Comparison of ENCODE assay signal across 19 cellular contexts in the genomic region with DNA sequence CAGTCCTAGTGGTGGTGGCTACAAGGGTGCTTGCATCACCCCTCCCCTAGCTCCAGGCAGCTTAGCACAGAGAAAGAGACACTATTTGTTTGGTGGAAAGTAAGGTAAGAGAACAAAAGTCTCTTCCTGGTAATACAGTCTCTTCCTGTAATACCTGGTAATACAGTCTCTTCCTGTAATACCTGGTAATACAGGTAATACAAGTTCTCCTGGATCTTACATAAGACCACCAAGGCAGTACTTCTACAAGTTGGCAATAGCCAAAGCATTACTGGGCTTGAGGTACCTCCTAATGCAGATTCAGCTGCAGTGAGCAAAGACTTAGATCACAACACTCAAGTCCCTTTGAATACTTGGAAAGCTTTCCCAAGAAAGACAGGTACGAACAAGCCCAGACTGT.
DNase-seq lines count a peak whose midpoint lies in the region; ATAC-seq and TF ChIP-seq lines count a peak whose summit lies in the region.
"Had no signal": no experiment of that assay in that cellular context is flagged by ENCODE, and none has a peak within 500 bp of the region (broad histone marks: within the 10 kb centered on the region; RNA-seq: fewer than 3 reads in every experiment).

No MANE protein-coding gene starts in this region.

- POLR2A ChIA-PET in HCT116 (lab: Charles Lee), result no interaction called here

- H3K27me3 ChIP-seq in HCT116 (ENCODE audit: insufficient read depth, low read length), result no peaks in the 10 kb centered on the region
- no peaks in the 10 kb centered on the region for H3K27me3 ChIP-seq in esophagus muscularis mucosa
- H3K27me3 ChIP-seq: MG63, Peyer's patch had no signal

- no peak overlapping the region for H3K9ac ChIP-seq in HCT116 (ENCODE audit: low read length)

- CTCF ChIA-PET in HCT116 (lab: Charles Lee), result no interaction called here

- no peaks in the 10 kb centered on the region for H3K4me1 Mint-ChIP-seq in type B pancreatic cell (ENCODE audit: unreplicated experiment)

- no peaks in the 10 kb centered on the region for H3K27me3 Mint-ChIP-seq in type B pancreatic cell
- H3K27me3 Mint-ChIP-seq: CD4-positive, alpha-beta memory T cell had no signal

- no peaks in the 10 kb centered on the region for H3K36me3 ChIP-seq in HCT116 (ENCODE audit: control insufficient read depth in 1 of 2, insufficient read depth in 2 of 2, low read length in 2 of 2)
- no peaks in the 10 kb centered on the region for H3K36me3 ChIP-seq in mucosa of descending colon (ENCODE audit: low read depth)
- H3K36me3 ChIP-seq in esophagus muscularis mucosa, result no peaks in the 10 kb centered on the region
- H3K36me3 ChIP-seq: MG63, Peyer's patch had no signal

- H3K4me2 ChIP-seq in HCT116 (ENCODE audit: low read length), result no peak overlapping the region

- RAD21 ChIA-PET in HCT116 (lab: Charles Lee; ENCODE audit: low non-redundant PET in 1 of 2, low total read pairs in 2 of 2, uncharacterized antibody in 2 of 2, unreplicated experiment in 2 of 2), result no interaction called here

- H3K9me3 Mint-ChIP-seq in type B pancreatic cell, result no peaks in the 10 kb centered on the region

- H3K27ac ChIP-seq in HCT116 (ENCODE audit: low read depth, low read length) (no peak overlapping the region), esophagus muscularis mucosa (replicated peaks in 1 of 4) (no peak overlapping the region)
- H3K27ac ChIP-seq: Peyer's patch had no signal

- BruUV-seq in HCT116 (replicated peaks; lab: Mats Ljungman, UMichigan), result no TSS peak

- H3K4me1 ChIP-seq in HCT116 (ENCODE audit: control insufficient read depth in 1 of 2, insufficient read depth in 2 of 2, low read length in 2 of 2), result no peaks in the 10 kb centered on the region; a peak in 1 of 4 replicates
- H3K4me1 ChIP-seq in mucosa of descending colon (ENCODE audit: low read depth), result no peaks in the 10 kb centered on the region
- H3K4me1 ChIP-seq in esophagus muscularis mucosa, result peaks cover 0 to 5% (median 4%) of the 10 kb centered on the region in 4 donors
- H3K4me1 ChIP-seq: Peyer's patch had no signal

- TF ChIP-seq POLR2A in HCT116 (IDR thresholded peaks at IDR 0.05; ENCODE audit: borderline replicate concordance, extremely low read depth, insufficient read depth, insufficient read length) (no peak), esophagus muscularis mucosa (IDR thresholded peaks at IDR 0.05; ENCODE audit: low read depth) (no peak)

- H3K36me3 Mint-ChIP-seq in type B pancreatic cell, result no peaks in the 10 kb centered on the region

- TF ChIP-seq EP300 in esophagus muscularis mucosa (IDR thresholded peaks at IDR 0.05), result no peak

- H3K9me2 ChIP-seq in HCT116 (ENCODE audit: insufficient read depth), result no peaks in the 10 kb centered on the region

- no peak for TF ChIP-seq RAD21 in HCT116 (IDR thresholded peaks at IDR 0.05; ENCODE audit: low read depth)

- TF ChIP-seq CTCF in HCT116 (IDR thresholded peaks at IDR 0.05 in 2 of 3, conservative IDR thresholded peaks at IDR 0.05 in 1 of 3; ENCODE audit: borderline replicate concordance in 1 of 3, insufficient read depth in 1 of 3, low read depth in 2 of 3, low read length in 2 of 3), result no peak
- no peak for TF ChIP-seq CTCF in epithelial cell of esophagus (IDR thresholded peaks at IDR 0.05; ENCODE audit: insufficient read depth, low read depth, low read length, missing control alignments)
- TF ChIP-seq CTCF in mucosa of descending colon (IDR thresholded peaks at IDR 0.05), result no peak
- TF ChIP-seq CTCF in type B pancreatic cell (conservative IDR thresholded peaks at IDR 0.05), result no peak
- no peak for TF ChIP-seq CTCF in esophagus muscularis mucosa (IDR thresholded peaks at IDR 0.05)

- no peak for ATAC-seq in HCT116
- ATAC-seq in mucosa of descending colon, result peak; percentile 43
- no peak for ATAC-seq in HG03135 (IDR thresholded peaks at IDR 0.05; ENCODE audit: unreplicated experiment)

- intact Hi-C loops in HCT116 (cut with micrococcal nuclease), result loop anchor here (5.0 kb wide), 1 partner anchor 342 kb away; no protein-coding TSS in a partner anchor
- intact Hi-C loops in mucosa of descending colon (cut with DNase I, micrococcal nuclease), result no loop called here
- intact Hi-C loops in esophagus muscularis mucosa (cut with DNase I), result loop anchor here (5.0 kb wide), 1 partner anchor 342 kb away; no protein-coding TSS in a partner anchor

- no peak overlapping the region for H2AFZ ChIP-seq in HCT116 (ENCODE audit: low read depth, low read length, poor library complexity, severe bottlenecking)

- peak overlapping the region; percentile 16 for H3K27ac Mint-ChIP-seq in type B pancreatic cell
- H3K27ac Mint-ChIP-seq: CD4-positive, alpha-beta memory T cell had no signal

- H4K20me1 ChIP-seq in HCT116 (ENCODE audit: insufficient read depth), result no peaks in the 10 kb centered on the region

- 88% methylated on average over 1 of the region's 1 CpG for WGBS in esophagus muscularis mucosa

- H3K79me2 ChIP-seq in HCT116 (ENCODE audit: insufficient read depth, low read length), result no peaks in the 10 kb centered on the region

- no peak overlapping the region for H3K4me3 Mint-ChIP-seq in type B pancreatic cell
- H3K4me3 Mint-ChIP-seq: CD4-positive, alpha-beta memory T cell had no signal

- DNase-seq in HCT116 (ENCODE audit: low read depth, low spot score), result no peak
- DNase-seq in epithelial cell of esophagus (ENCODE audit: low read depth), result peak; percentile 89
- no peak for DNase-seq in mucosa of descending colon
- DNase-seq in type B pancreatic cell (ENCODE audit: extremely low spot score, unreplicated experiment), result no peak
- no peak for DNase-seq in esophagus muscularis mucosa (ENCODE audit: extremely low spot score)
- DNase-seq in hepatic stellate cell (ENCODE audit: low spot score), result no peak
- DNase-seq: AML-193; CD4-positive, alpha-beta memory T cell; EL; H7; KG1; MG63; NCI-H1092 treated with DMSO at 0.1 percent for 48 hours; NCI-H1694; NCI-H446 treated with DMSO at 0.1 percent for 48 hours; NCI-H774; Peyer's patch; SHP77 had no signal

- H3K9me3 ChIP-seq in HCT116 (ENCODE audit: control insufficient read depth in 1 of 2, insufficient read depth in 1 of 2, low read depth in 1 of 2, low read length in 2 of 2) (no peaks in the 10 kb centered on the region), mucosa of descending colon (no peaks in the 10 kb centered on the region), esophagus muscularis mucosa (no peaks in the 10 kb centered on the region)
- H3K9me3 ChIP-seq: MG63, Peyer's patch had no signal

- H3K4me3 ChIP-seq in HCT116 (replicated peaks in 1 of 2; ENCODE audit: low read depth in 1 of 2, low read length in 2 of 2) (no peak overlapping the region), epithelial cell of esophagus (ENCODE audit: low read length) (no peak overlapping the region), mucosa of descending colon (no peak overlapping the region), esophagus muscularis mucosa (no peak overlapping the region)
- H3K4me3 ChIP-seq: MG63, Peyer's patch had no signal

TF ChIP-seq in HCT116, 20 proteins besides CTCF, POLR2A, EP300 and RAD21:
- TF ChIP-seq JUND (IDR thresholded peaks at IDR 0.05) (no peak), YY1 (IDR thresholded peaks at IDR 0.05; ENCODE audit: extremely low read depth, insufficient replicate concordance, low read depth, low read length) (no peak), ZNF274 (IDR thresholded peaks at IDR 0.05; ENCODE audit: low read depth, low read length) (no peak), EZH2phosphoT487 (IDR thresholded peaks at IDR 0.05; ENCODE audit: borderline replicate concordance) (no peak), SP1 (IDR thresholded peaks at IDR 0.05; ENCODE audit: low read depth) (peak; percentile 21; the same call in 1 of the 2 replicates)
- TF ChIP-seq, protein P1, sequence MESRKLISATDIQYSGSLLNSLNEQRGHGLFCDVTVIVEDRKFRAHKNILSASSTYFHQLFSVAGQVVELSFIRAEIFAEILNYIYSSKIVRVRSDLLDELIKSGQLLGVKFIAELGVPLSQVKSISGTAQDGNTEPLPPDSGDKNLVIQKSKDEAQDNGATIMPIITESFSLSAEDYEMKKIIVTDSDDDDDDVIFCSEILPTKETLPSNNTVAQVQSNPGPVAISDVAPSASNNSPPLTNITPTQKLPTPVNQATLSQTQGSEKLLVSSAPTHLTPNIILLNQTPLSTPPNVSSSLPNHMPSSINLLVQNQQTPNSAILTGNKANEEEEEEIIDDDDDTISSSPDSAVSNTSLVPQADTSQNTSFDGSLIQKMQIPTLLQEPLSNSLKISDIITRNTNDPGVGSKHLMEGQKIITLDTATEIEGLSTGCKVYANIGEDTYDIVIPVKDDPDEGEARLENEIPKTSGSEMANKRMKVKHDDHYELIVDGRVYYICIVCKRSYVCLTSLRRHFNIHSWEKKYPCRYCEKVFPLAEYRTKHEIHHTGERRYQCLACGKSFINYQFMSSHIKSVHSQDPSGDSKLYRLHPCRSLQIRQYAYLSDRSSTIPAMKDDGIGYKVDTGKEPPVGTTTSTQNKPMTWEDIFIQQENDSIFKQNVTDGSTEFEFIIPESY (IDR thresholded peaks at IDR 0.05; ENCODE audit: extremely low read depth, insufficient replicate concordance, low read length), result no peak

Comparison
In these comparisons a context has a peak if more than half of its experiments do, and no peak if none do; other contexts are left out.
1. intact Hi-C loops: an anchor here in HCT116 (5.0 kb wide) and esophagus muscularis mucosa (5.0 kb wide); none called in mucosa of descending colon.